8 cellular contexts compared by ENCODE assay signal in the genomic region with DNA sequence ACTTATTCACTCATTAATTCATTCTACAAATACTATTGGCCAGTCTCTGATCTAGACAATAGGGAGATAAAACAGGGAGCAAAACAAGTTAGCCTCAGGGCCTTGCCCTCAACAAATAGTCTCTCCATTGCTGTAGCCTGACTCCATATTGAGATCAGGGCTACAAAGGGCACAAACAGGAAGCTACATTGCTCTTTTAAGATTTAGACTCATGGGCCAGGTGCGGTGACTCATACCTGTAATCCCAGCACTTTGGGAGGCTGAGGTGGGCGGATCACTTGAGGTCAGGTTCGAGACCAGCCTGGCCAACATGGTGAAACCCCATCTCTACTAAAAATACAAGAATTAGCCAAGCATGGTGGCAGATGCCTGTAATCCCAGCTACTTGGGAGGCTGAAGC. TPM values are rescaled to one million over a fixed set of nuclear protein-coding genes. Genes with fewer than 3 reads are reported as not detected.
DNase-seq lines count a peak whose midpoint lies in the region; ATAC-seq, FAIRE-seq and TF ChIP-seq lines count a peak whose summit lies in the region.
"Not testable (repeated sequence)": the region's sequence is repeated elsewhere in the genome, so short reads cannot be mapped to it uniquely, and the experiment has no call there.

No MANE protein-coding gene starts in this region.

- not testable (repeated sequence) for H3K4me3 ChIP-seq in GM06990 (replicated peaks; ENCODE audit: low read depth, low read length); bronchial epithelial cell (ENCODE audit: low read depth, low read length)

- peaks cover 43% of the 10 kb centered on the region for H3K36me3 Mint-ChIP-seq in T-helper 2 cell treated with Interferon-gamma antibody and Interleukin-4, amounts not matched to agents 5 μg/mL and 100 μg/mL, for 36 hours (ENCODE audit: low read depth)
- H3K36me3 Mint-ChIP-seq in activated CD8-positive, alpha-beta memory T cell treated with anti-CD3 and anti-CD28 coated beads, Interleukin-2, amount 10 ng/mL, durations not matched to agents 7 days and 5 days = peaks cover 42% of the 10 kb centered on the region
- peaks cover 19 to 39% of the 10 kb centered on the region in 2 donors for H3K36me3 Mint-ChIP-seq in activated naive CD4-positive, alpha-beta T cell treated with anti-CD3 and anti-CD28 coated beads, Interleukin-2, amount 50 U/mL, for 72 hours

- H3K27ac Mint-ChIP-seq in T-helper 2 cell treated with Interferon-gamma antibody and Interleukin-4, amounts not matched to agents 5 μg/mL and 100 μg/mL, for 36 hours; activated CD8-positive, alpha-beta memory T cell treated with anti-CD3 and anti-CD28 coated beads, Interleukin-2, amount 10 ng/mL, durations not matched to agents 7 days and 5 days: not testable (repeated sequence)
- peak overlapping the region; percentile 57 to 67 for H3K27ac Mint-ChIP-seq in activated naive CD4-positive, alpha-beta T cell treated with anti-CD3 and anti-CD28 coated beads, Interleukin-2, amount 50 U/mL, for 72 hours
- H3K27ac Mint-ChIP-seq in stimulated activated naive CD8-positive, alpha-beta T cell treated with anti-CD3 and anti-CD28 coated beads, Interleukin-15, amount 100 ng/mL, for 72 hours = peak overlapping the region in 1 of 2 donors; percentile 6

- not testable (repeated sequence) for TF ChIP-seq CTCF in GM06990 (IDR thresholded peaks at IDR 0.05; ENCODE audit: insufficient read depth, low read length, poor library complexity, severe bottlenecking); bronchial epithelial cell (IDR thresholded peaks at IDR 0.05; ENCODE audit: insufficient read depth, low read length, severe bottlenecking)

- H3K4me3 Mint-ChIP-seq in T-helper 2 cell treated with Interferon-gamma antibody and Interleukin-4, amounts not matched to agents 5 μg/mL and 100 μg/mL, for 36 hours; activated CD8-positive, alpha-beta memory T cell treated with anti-CD3 and anti-CD28 coated beads, Interleukin-2, amount 10 ng/mL, durations not matched to agents 7 days and 5 days; stimulated activated naive CD8-positive, alpha-beta T cell treated with anti-CD3 and anti-CD28 coated beads, Interleukin-15, amount 100 ng/mL, for 72 hours: not testable (repeated sequence)

- CTCF ChIA-PET in activated CD8-positive, alpha-beta memory T cell treated with anti-CD3 and anti-CD28 coated beads, Interleukin-2, amount 10 ng/mL, durations not matched to agents 7 days and 5 days (lab: Charles Lee) = interaction anchor here (0.9 kb wide), 1 partner anchor 172 kb away, joined by 3 read pairs; no protein-coding TSS in a partner anchor

- not testable (repeated sequence) for FAIRE-seq in bronchial epithelial cell (lab: Jason Lieb, UNC)

- H3K27me3 ChIP-seq in GM06990 (replicated peaks; ENCODE audit: control insufficient read depth, insufficient read depth, low read length); bronchial epithelial cell (ENCODE audit: control insufficient read depth, insufficient read depth, low read length): not testable (repeated sequence)

- H3K4me1 Mint-ChIP-seq in T-helper 2 cell treated with Interferon-gamma antibody and Interleukin-4, amounts not matched to agents 5 μg/mL and 100 μg/mL, for 36 hours (ENCODE audit: low read depth); activated CD8-positive, alpha-beta memory T cell treated with anti-CD3 and anti-CD28 coated beads, Interleukin-2, amount 10 ng/mL, durations not matched to agents 7 days and 5 days: not testable (repeated sequence)
- peaks cover 12% of the 10 kb centered on the region for H3K4me1 Mint-ChIP-seq in stimulated activated naive CD8-positive, alpha-beta T cell treated with anti-CD3 and anti-CD28 coated beads, Interleukin-15, amount 100 ng/mL, for 72 hours

- DNase-seq in GM06990 (ENCODE audit: extremely low read depth, insufficient read length) (peak; percentile 13), LHCN-M2 (ENCODE audit: low read depth) (peak; percentile 14), bronchial epithelial cell (ENCODE audit: low read depth) (peak; percentile 42), myocyte (ENCODE audit: low read depth) (peak; percentile 1)
- DNase-seq in T-helper 2 cell treated with Interferon-gamma antibody and Interleukin-4, amounts not matched to agents 5 μg/mL and 100 μg/mL, for 36 hours (ENCODE audit: low spot score) = peak; percentile 6
- peak; percentile 42 for DNase-seq in activated CD8-positive, alpha-beta memory T cell treated with anti-CD3 and anti-CD28 coated beads, Interleukin-2, amount 10 ng/mL, durations not matched to agents 7 days and 5 days
- peak in 1 of 2 donors; percentile 14 for DNase-seq in activated naive CD4-positive, alpha-beta T cell treated with anti-CD3 and anti-CD28 coated beads, Interleukin-2, amount 50 U/mL, for 72 hours (ENCODE audit: low spot score in 2 of 2)
- peak; percentile 16 to 50 for DNase-seq in stimulated activated naive CD8-positive, alpha-beta T cell treated with anti-CD3 and anti-CD28 coated beads, Interleukin-15, amount 100 ng/mL, for 72 hours

- not testable (repeated sequence) for H3K27me3 Mint-ChIP-seq in T-helper 2 cell treated with Interferon-gamma antibody and Interleukin-4, amounts not matched to agents 5 μg/mL and 100 μg/mL, for 36 hours (ENCODE audit: low read depth); activated CD8-positive, alpha-beta memory T cell treated with anti-CD3 and anti-CD28 coated beads, Interleukin-2, amount 10 ng/mL, durations not matched to agents 7 days and 5 days; stimulated activated naive CD8-positive, alpha-beta T cell treated with anti-CD3 and anti-CD28 coated beads, Interleukin-15, amount 100 ng/mL, for 72 hours

- H3K9me3 Mint-ChIP-seq in T-helper 2 cell treated with Interferon-gamma antibody and Interleukin-4, amounts not matched to agents 5 μg/mL and 100 μg/mL, for 36 hours = peaks cover 27% of the 10 kb centered on the region
- H3K9me3 Mint-ChIP-seq in activated CD8-positive, alpha-beta memory T cell treated with anti-CD3 and anti-CD28 coated beads, Interleukin-2, amount 10 ng/mL, durations not matched to agents 7 days and 5 days (ENCODE audit: low read depth) = not testable (repeated sequence)
- H3K9me3 Mint-ChIP-seq in activated naive CD4-positive, alpha-beta T cell treated with anti-CD3 and anti-CD28 coated beads, Interleukin-2, amount 50 U/mL, for 72 hours = peaks cover 5 to 13% of the 10 kb centered on the region in 2 donors
- H3K9me3 Mint-ChIP-seq in stimulated activated naive CD8-positive, alpha-beta T cell treated with anti-CD3 and anti-CD28 coated beads, Interleukin-15, amount 100 ng/mL, for 72 hours = peaks cover 13 to 18% of the 10 kb centered on the region in 2 donors

- H3K36me3 ChIP-seq in GM06990 (ENCODE audit: control insufficient read depth, insufficient read depth, low read length); bronchial epithelial cell (ENCODE audit: control insufficient read depth, insufficient read depth, low read length): not testable (repeated sequence)

- ATAC-seq in activated CD8-positive, alpha-beta memory T cell treated with anti-CD3 and anti-CD28 coated beads, Interleukin-2, amount 10 ng/mL, durations not matched to agents 7 days and 5 days = not testable (repeated sequence)
- peak; percentile 57 to 86 for ATAC-seq in activated naive CD4-positive, alpha-beta T cell treated with anti-CD3 and anti-CD28 coated beads, Interleukin-2, amount 50 U/mL, for 72 hours
- peak; percentile 80 for ATAC-seq in stimulated activated naive CD8-positive, alpha-beta T cell treated with anti-CD3 and anti-CD28 coated beads, Interleukin-15, amount 100 ng/mL, for 72 hours

RNA-seq across cellular contexts. Expression of a gene that starts 33.3 kb away (rescaled TPM):
- total RNA-seq in LHCN-M2 (2014; rRNA removed) (19.4 and 21.4 TPM in 2 replicates), bronchial epithelial cell (18.7 and 31.3 TPM in 2 replicates), myocyte (14.1 and 15.7 TPM in 2 replicates)
- 8.6 TPM for polyA plus RNA-seq in LHCN-M2 (2012)
- 10 to 100 TPM; 14.0 to 16.6 TPM for total RNA-seq in activated CD8-positive, alpha-beta memory T cell treated with anti-CD3 and anti-CD28 coated beads, Interleukin-2, amount 10 ng/mL, durations not matched to agents 7 days and 5 days
- 10 to 100 TPM; 15.5 to 19.9 TPM for total RNA-seq in activated naive CD4-positive, alpha-beta T cell treated with anti-CD3 and anti-CD28 coated beads, Interleukin-2, amount 50 U/mL, for 72 hours
- polyA plus RNA-seq in myocyte (2012) = 15.4 TPM

RNA-seq across cellular contexts. Expression of a gene that starts 45.3 kb away (rescaled TPM):
- total RNA-seq in LHCN-M2 (2014; rRNA removed) (22.0 and 25.3 TPM in 2 replicates), bronchial epithelial cell (16.8 and 21.0 TPM in 2 replicates), myocyte (20.0 and 20.2 TPM in 2 replicates)
- polyA plus RNA-seq in LHCN-M2 (2012) = 6.5 TPM
- total RNA-seq in activated CD8-positive, alpha-beta memory T cell treated with anti-CD3 and anti-CD28 coated beads, Interleukin-2, amount 10 ng/mL, durations not matched to agents 7 days and 5 days = 10 to 100 TPM; 10.7 to 12.0 TPM
- 10 to 100 TPM in 1 of 2 donors, 1 to 10 TPM in 1; 7.9 to 11.5 TPM for total RNA-seq in activated naive CD4-positive, alpha-beta T cell treated with anti-CD3 and anti-CD28 coated beads, Interleukin-2, amount 50 U/mL, for 72 hours
- polyA plus RNA-seq in myocyte (2012) = 9.4 TPM
